ENCODE assay signal across 1 cellular context in genomic region chr6:136788069-136788902, GRCh38.
A peak's percentile ranks its signal among the peaks of the same experiment; 100 is the strongest.
TF ChIP-seq lines count a peak whose summit lies in the region.

No MANE protein-coding gene starts in this region.

TF ChIP-seq in IMR-90, 13 proteins besides CTCF, POLR2A, EP300 and RAD21:
- TF ChIP-seq ELK1 (IDR thresholded peaks at IDR 0.05; ENCODE audit: borderline replicate concordance, low read depth, low read length) (no peak), CHD1 (IDR thresholded peaks at IDR 0.05; ENCODE audit: low read depth, low read length) (no peak), RCOR1 (IDR thresholded peaks at IDR 0.05; ENCODE audit: insufficient replicate concordance, low read length) (peak; percentile 25), SMC3 (IDR thresholded peaks at IDR 0.05; ENCODE audit: low read depth, low read length) (no peak), CEBPB (IDR thresholded peaks at IDR 0.05; ENCODE audit: low read depth, low read length) (peak; percentile 97), RFX5 (IDR thresholded peaks at IDR 0.05; ENCODE audit: low read depth, low read length) (no peak), FOS (IDR thresholded peaks at IDR 0.05; ENCODE audit: low read depth, low read length) (no peak), MAZ (IDR thresholded peaks at IDR 0.05; ENCODE audit: borderline replicate concordance, low read depth, low read length) (no peak), BHLHE40 (IDR thresholded peaks at IDR 0.05; ENCODE audit: low read depth, low read length) (peak; percentile 41; the same call in 1 of the 2 replicates), MAFK (IDR thresholded peaks at IDR 0.05; ENCODE audit: low read depth, low read length) (no peak), NFE2L2 (IDR thresholded peaks at IDR 0.05; ENCODE audit: low read depth, low read length) (0 out of 2 replicates have a peak, but pooled peaks have one; percentile 3), MXI1 (IDR thresholded peaks at IDR 0.05; ENCODE audit: borderline replicate concordance, low read depth, low read length) (no peak)
- TF ChIP-seq, protein P1, sequence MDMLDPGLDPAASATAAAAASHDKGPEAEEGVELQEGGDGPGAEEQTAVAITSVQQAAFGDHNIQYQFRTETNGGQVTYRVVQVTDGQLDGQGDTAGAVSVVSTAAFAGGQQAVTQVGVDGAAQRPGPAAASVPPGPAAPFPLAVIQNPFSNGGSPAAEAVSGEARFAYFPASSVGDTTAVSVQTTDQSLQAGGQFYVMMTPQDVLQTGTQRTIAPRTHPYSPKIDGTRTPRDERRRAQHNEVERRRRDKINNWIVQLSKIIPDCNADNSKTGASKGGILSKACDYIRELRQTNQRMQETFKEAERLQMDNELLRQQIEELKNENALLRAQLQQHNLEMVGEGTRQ (IDR thresholded peaks at IDR 0.05; ENCODE audit: low read depth, low read length), result no peak
